8 cellular contexts compared by ENCODE assay signal in genomic region chr2:43220982-43221659, GRCh38. TPM values are rescaled to one million over a fixed set of nuclear protein-coding genes. Genes with fewer than 3 reads are reported as not detected.
A peak's percentile ranks its signal among the peaks of the same experiment; 100 is the strongest.
DNase-seq lines count a peak whose midpoint lies in the region; ATAC-seq and TF ChIP-seq lines count a peak whose summit lies in the region.

No MANE protein-coding gene starts in this region.

- peak overlapping the region; percentile 97 for H3K27ac ChIP-seq in neutrophil

- intact Hi-C loops in activated T-helper 1 cell treated with anti-CD3 and anti-CD28 coated beads, Interleukin-12 subunit alpha, Interleukin-12 subunit beta, Interleukin-2, Interleukin-4 antibody, amounts not matched to agents 30 ng/mL and 10 ng/mL and 1 ng/mL, durations not matched to agents 14 hours and 24 hours and 36 hours (cut with micrococcal nuclease) = loop anchor here (1.0 kb wide), 5 partner anchors 26 to 90 kb away; no protein-coding TSS in a partner anchor

- no peak for TF ChIP-seq CTCF in neutrophil (IDR thresholded peaks at IDR 0.05)

- peaks cover 44% of the 10 kb centered on the region for H3K36me3 ChIP-seq in neutrophil

- no peaks in the 10 kb centered on the region for H3K27me3 Mint-ChIP-seq in activated T-helper 1 cell treated with anti-CD3 and anti-CD28 coated beads, Interleukin-12 subunit alpha, Interleukin-12 subunit beta, Interleukin-2, Interleukin-4 antibody, amounts not matched to agents 30 ng/mL and 10 ng/mL and 1 ng/mL, durations not matched to agents 14 hours and 24 hours and 36 hours (ENCODE audit: insufficient read depth)

- H3K4me3 Mint-ChIP-seq in activated T-helper 1 cell treated with anti-CD3 and anti-CD28 coated beads, Interleukin-12 subunit alpha, Interleukin-12 subunit beta, Interleukin-2, Interleukin-4 antibody, amounts not matched to agents 30 ng/mL and 10 ng/mL and 1 ng/mL, durations not matched to agents 14 hours and 24 hours and 36 hours = peak overlapping the region; percentile 94

- in situ Hi-C loops in G401 (cut with HindIII; ENCODE audit: low sequenced_read_pairs) = loop anchor here (10.0 kb wide), 1 partner anchor 386 kb away; no protein-coding TSS in a partner anchor

- H3K9me3 Mint-ChIP-seq in activated T-helper 1 cell treated with anti-CD3 and anti-CD28 coated beads, Interleukin-12 subunit alpha, Interleukin-12 subunit beta, Interleukin-2, Interleukin-4 antibody, amounts not matched to agents 30 ng/mL and 10 ng/mL and 1 ng/mL, durations not matched to agents 14 hours and 24 hours and 36 hours = no peaks in the 10 kb centered on the region

- no peaks in the 10 kb centered on the region for H3K27me3 ChIP-seq in neutrophil

- peaks cover 38% of the 10 kb centered on the region for H3K36me3 Mint-ChIP-seq in activated T-helper 1 cell treated with anti-CD3 and anti-CD28 coated beads, Interleukin-12 subunit alpha, Interleukin-12 subunit beta, Interleukin-2, Interleukin-4 antibody, amounts not matched to agents 30 ng/mL and 10 ng/mL and 1 ng/mL, durations not matched to agents 14 hours and 24 hours and 36 hours (ENCODE audit: low read depth)

- peaks cover 48% of the 10 kb centered on the region for H3K4me1 Mint-ChIP-seq in activated T-helper 1 cell treated with anti-CD3 and anti-CD28 coated beads, Interleukin-12 subunit alpha, Interleukin-12 subunit beta, Interleukin-2, Interleukin-4 antibody, amounts not matched to agents 30 ng/mL and 10 ng/mL and 1 ng/mL, durations not matched to agents 14 hours and 24 hours and 36 hours (ENCODE audit: low read depth)

- peaks cover 5% of the 10 kb centered on the region for H3K9me3 ChIP-seq in neutrophil

- H3K4me3 ChIP-seq in neutrophil (ENCODE audit: low read depth in 1 of 2, low read length in 1 of 2) = peak overlapping the region; percentile 99 to 100

- ATAC-seq in HG02571 (IDR thresholded peaks at IDR 0.05; ENCODE audit: unreplicated experiment) (no peak), HG03439 (IDR thresholded peaks at IDR 0.05; ENCODE audit: unreplicated experiment) (no peak), GM21447 (IDR thresholded peaks at IDR 0.05; ENCODE audit: unreplicated experiment) (no peak)

- peaks cover 58 to 71% of the 10 kb centered on the region in 2 experiments for H3K4me1 ChIP-seq in neutrophil (ENCODE audit: control insufficient read depth in 1 of 2, insufficient read depth in 1 of 2, low read depth in 1 of 2, low read length in 1 of 2)

- DNase-seq in G401 (ENCODE audit: low spot score) (peak; percentile 54), NCI-H2171 treated with DMSO at 0.1 percent for 48 hours (lab: John Stamatoyannopoulos, UW) (peak; percentile 91), fibroblast of the conjunctiva (ENCODE audit: low read depth) (peak; percentile 96)
- DNase-seq in activated T-helper 1 cell treated with anti-CD3 and anti-CD28 coated beads, Interleukin-12 subunit alpha, Interleukin-12 subunit beta, Interleukin-2, Interleukin-4 antibody, amounts not matched to agents 30 ng/mL and 10 ng/mL and 1 ng/mL, durations not matched to agents 14 hours and 24 hours and 36 hours (ENCODE audit: low spot score) = no peak

- H3K27ac Mint-ChIP-seq in activated T-helper 1 cell treated with anti-CD3 and anti-CD28 coated beads, Interleukin-12 subunit alpha, Interleukin-12 subunit beta, Interleukin-2, Interleukin-4 antibody, amounts not matched to agents 30 ng/mL and 10 ng/mL and 1 ng/mL, durations not matched to agents 14 hours and 24 hours and 36 hours = peak overlapping the region; percentile 88

RNA-seq across cellular contexts. Expression of gene ZFP36L2, which starts 5.3 kb away (rescaled TPM):
- 22.5 and 32.4 TPM in 2 replicates for total RNA-seq in G401 (2014; rRNA removed; shearing (Covaris generic))
- total RNA-seq in activated T-helper 1 cell treated with anti-CD3 and anti-CD28 coated beads, Interleukin-12 subunit alpha, Interleukin-12 subunit beta, Interleukin-2, Interleukin-4 antibody, amounts not matched to agents 30 ng/mL and 10 ng/mL and 1 ng/mL, durations not matched to agents 14 hours and 24 hours and 36 hours = 92.3 TPM in 2 replicates
